ENCODE assay signal across 1 cellular context in the genomic region with DNA sequence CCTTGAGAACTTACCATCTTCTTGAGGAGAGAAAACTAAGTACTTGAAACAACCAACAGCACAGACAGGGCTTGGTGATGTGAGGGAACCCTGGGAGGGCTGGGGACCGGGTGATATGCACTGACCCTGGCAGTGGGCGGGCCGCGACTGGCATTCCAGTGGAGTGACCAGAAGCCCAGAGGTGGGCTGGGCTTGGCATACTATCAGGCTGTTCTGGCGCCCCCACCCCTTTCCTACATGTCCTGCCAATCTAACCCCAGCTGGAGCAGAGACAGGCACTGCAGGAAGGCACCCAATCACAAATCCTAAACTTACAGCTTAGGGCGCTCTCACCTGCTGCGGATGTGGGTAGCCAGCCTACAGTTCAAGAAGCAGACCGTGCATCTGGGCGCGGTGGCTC.
TF ChIP-seq lines count a peak whose summit lies in the region.

No MANE protein-coding gene starts in this region.

TF ChIP-seq in IMR-90, 13 proteins besides CTCF, POLR2A, EP300 and RAD21:
- TF ChIP-seq RCOR1 (IDR thresholded peaks at IDR 0.05; ENCODE audit: insufficient replicate concordance, low read length) (no peak), MXI1 (IDR thresholded peaks at IDR 0.05; ENCODE audit: borderline replicate concordance, low read depth, low read length) (no peak), NFE2L2 (IDR thresholded peaks at IDR 0.05; ENCODE audit: low read depth, low read length) (no peak), CHD1 (IDR thresholded peaks at IDR 0.05; ENCODE audit: low read depth, low read length) (no peak), SMC3 (IDR thresholded peaks at IDR 0.05; ENCODE audit: low read depth, low read length) (no peak), BHLHE40 (IDR thresholded peaks at IDR 0.05; ENCODE audit: low read depth, low read length) (no peak), MAZ (IDR thresholded peaks at IDR 0.05; ENCODE audit: borderline replicate concordance, low read depth, low read length) (no peak)
- TF ChIP-seq, protein P1, sequence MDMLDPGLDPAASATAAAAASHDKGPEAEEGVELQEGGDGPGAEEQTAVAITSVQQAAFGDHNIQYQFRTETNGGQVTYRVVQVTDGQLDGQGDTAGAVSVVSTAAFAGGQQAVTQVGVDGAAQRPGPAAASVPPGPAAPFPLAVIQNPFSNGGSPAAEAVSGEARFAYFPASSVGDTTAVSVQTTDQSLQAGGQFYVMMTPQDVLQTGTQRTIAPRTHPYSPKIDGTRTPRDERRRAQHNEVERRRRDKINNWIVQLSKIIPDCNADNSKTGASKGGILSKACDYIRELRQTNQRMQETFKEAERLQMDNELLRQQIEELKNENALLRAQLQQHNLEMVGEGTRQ (IDR thresholded peaks at IDR 0.05; ENCODE audit: low read depth, low read length): no peak
TF ChIP-seq in IMR-90: peak in this region for 0.
